In the genomic region with DNA sequence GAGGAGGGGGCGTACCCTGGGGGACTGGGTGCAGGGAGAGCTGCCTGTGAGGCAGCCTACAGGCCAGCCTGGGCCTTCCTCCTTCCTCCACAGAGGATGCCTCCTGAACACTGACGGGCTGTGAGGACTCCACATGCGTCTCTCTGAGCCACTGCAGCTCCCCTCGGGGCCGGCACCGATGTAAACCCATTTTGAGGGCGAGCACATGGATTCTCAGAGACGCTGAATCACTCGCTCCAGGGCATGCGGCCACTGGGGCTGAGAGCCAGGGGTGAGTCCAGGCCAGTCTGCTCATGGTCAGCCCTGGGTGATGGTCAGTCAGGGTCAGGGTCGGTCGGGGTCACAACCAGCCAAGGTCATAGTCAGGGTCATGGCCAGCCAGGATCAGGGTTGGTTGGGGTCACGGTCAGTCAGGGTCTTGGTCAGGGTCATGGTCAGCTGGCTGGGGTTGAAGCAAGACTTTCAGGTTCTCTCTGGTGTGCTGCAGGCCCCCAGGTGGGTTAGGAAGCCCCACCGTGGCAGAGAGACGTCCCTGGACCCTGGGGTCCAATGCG, we compare ENCODE assay signal across 1 cellular context.
TF ChIP-seq lines count a peak whose summit lies in the region.

No MANE protein-coding gene starts in this region.

TF ChIP-seq in HepG2, 621 proteins besides CTCF, POLR2A, EP300 and RAD21 (continued from another document):
- TF ChIP-seq NR2C2 (CRISPR knock-in tag; IDR thresholded peaks at IDR 0.05; ENCODE audit: borderline replicate concordance) = peak; percentile 73
- no peak for TF ChIP-seq NKX3-1 (CRISPR knock-in tag; IDR thresholded peaks at IDR 0.05)
